ENCODE assay signal across 28 cellular contexts in genomic region chr11:131331546-131331945, GRCh38. TPM values are rescaled to one million over a fixed set of nuclear protein-coding genes. Genes with fewer than 3 reads are reported as not detected.
"Had no signal": no experiment of that assay in that cellular context is flagged by ENCODE, and none has a peak within 500 bp of the region (broad histone marks: within the 10 kb centered on the region; RNA-seq: fewer than 3 reads in every experiment).

No MANE protein-coding gene starts in this region.

- H3K27me3 ChIP-seq: brain microvascular endothelial cell, foreskin keratinocyte, gastrocnemius medialis had no signal

- H3K4me3 ChIP-seq: esophagus muscularis mucosa, gastrocnemius medialis, heart left ventricle had no signal

- H3K4me1 ChIP-seq: esophagus muscularis mucosa, foreskin keratinocyte, gastrocnemius medialis, heart left ventricle had no signal

- DNase-seq: activated CD4-positive, alpha-beta memory T cell treated with anti-CD3 and anti-CD28 coated beads, Interleukin-2, amount 10 ng/mL, durations not matched to agents 7 days and 5 days; activated CD4-positive, alpha-beta T cell treated with anti-CD3 and anti-CD28 coated beads for 1 hour; activated CD4-positive, alpha-beta T cell treated with anti-CD3 and anti-CD28 coated beads for 4 hours; activated CD4-positive, alpha-beta T cell treated with anti-CD3 and anti-CD28 coated beads, Interleukin-2, amount 10 ng/mL, durations not matched to agents 7 days and 5 days; activated CD4-positive, alpha-beta T cell treated with anti-CD3 and anti-CD28 coated beads, Interleukin-2, amount 50 U/mL, for 4 hours; activated CD8-positive, alpha-beta memory T cell treated with anti-CD3 and anti-CD28 coated beads, Interleukin-2, amount 50 U/mL, for 48 hours; activated effector memory CD4-positive, alpha-beta T cell treated with Interleukin-2 at 50 U/mL for 16 hours; activated gamma-delta T cell treated with Interleukin-2 at 50 U/mL for 16 hours; activated naive CD4-positive, alpha-beta T cell treated with anti-CD3 and anti-CD28 coated beads, Interleukin-2, amount 50 U/mL, for 16 hours; activated naive CD4-positive, alpha-beta T cell treated with Interleukin-2 at 50 U/mL for 16 hours; activated T-cell treated with anti-CD3 and anti-CD28 coated beads for 4 hours; activated T-cell treated with anti-CD3 and anti-CD28 coated beads, Interleukin-2, amount 50 U/mL, for 24 hours; activated T-cell treated with anti-CD3 and anti-CD28 coated beads, Interleukin-2, amount 50 U/mL, for 72 hours; amniotic stem cell; anterior cingulate cortex; brain microvascular endothelial cell; caudate nucleus; effector CD8-positive, alpha-beta T cell; foreskin keratinocyte; gastrocnemius medialis; glutamatergic neuron; heart left ventricle; T-helper 1 cell; T-helper 17 cell; T1000 had no signal

- H3K27ac ChIP-seq: brain microvascular endothelial cell, esophagus muscularis mucosa, foreskin keratinocyte, gastrocnemius medialis, heart left ventricle had no signal

- H3K9me3 ChIP-seq: esophagus muscularis mucosa, gastrocnemius medialis, heart left ventricle had no signal

- H3K36me3 ChIP-seq: brain microvascular endothelial cell, esophagus muscularis mucosa, gastrocnemius medialis, heart left ventricle had no signal

- ATAC-seq: activated T-cell treated with anti-CD3 and anti-CD28 coated beads, Interleukin-2, amount 50 U/mL, for 72 hours; activated T-helper 17 cell treated with anti-CD3 and anti-CD28 coated beads, Interleukin-2, amount 50 U/mL, for 72 hours; foreskin keratinocyte; gastrocnemius medialis; heart left ventricle; T-helper 17 cell; WTC11 had no signal

RNA-seq across cellular contexts. Expression of gene NTM, which starts 38.9 kb away (rescaled TPM):
- total RNA-seq: activated CD4-positive, alpha-beta memory T cell treated with anti-CD3 and anti-CD28 coated beads, Interleukin-2, amount 10 ng/mL, durations not matched to agents 7 days and 5 days; activated CD4-positive, alpha-beta T cell treated with anti-CD3 and anti-CD28 coated beads, Interleukin-2, amount 10 ng/mL, durations not matched to agents 7 days and 5 days; activated T-cell treated with anti-CD3 and anti-CD28 coated beads, Interleukin-2, amount 50 U/mL, for 72 hours; activated T-helper 17 cell treated with anti-CD3 and anti-CD28 coated beads, Interleukin-2, amount 50 U/mL, for 72 hours; T-helper 17 cell had no signal
